ENCODE assay signal across 1 cellular context in genomic region chr4:138592801-138593200, GRCh38.
TF ChIP-seq lines count a peak whose summit lies in the region.

No MANE protein-coding gene starts in this region.

TF ChIP-seq in GM23338, 12 proteins besides CTCF, POLR2A, EP300 and RAD21 (continued from another document):
- TF ChIP-seq REST (IDR thresholded peaks at IDR 0.05; ENCODE audit: unreplicated experiment), result no peak
- no peak for TF ChIP-seq ZNF114 (CRISPR knock-in tag; IDR thresholded peaks at IDR 0.05)
- TF ChIP-seq CREB1 (CRISPR knock-in tag; IDR thresholded peaks at IDR 0.05; ENCODE audit: low read depth), result no peak
- no peak for TF ChIP-seq POLR2AphosphoS5 (IDR thresholded peaks at IDR 0.05; ENCODE audit: low read depth)
- TF ChIP-seq JUNB (IDR thresholded peaks at IDR 0.05; ENCODE audit: unreplicated experiment), result no peak
- TF ChIP-seq, protein P1, sequence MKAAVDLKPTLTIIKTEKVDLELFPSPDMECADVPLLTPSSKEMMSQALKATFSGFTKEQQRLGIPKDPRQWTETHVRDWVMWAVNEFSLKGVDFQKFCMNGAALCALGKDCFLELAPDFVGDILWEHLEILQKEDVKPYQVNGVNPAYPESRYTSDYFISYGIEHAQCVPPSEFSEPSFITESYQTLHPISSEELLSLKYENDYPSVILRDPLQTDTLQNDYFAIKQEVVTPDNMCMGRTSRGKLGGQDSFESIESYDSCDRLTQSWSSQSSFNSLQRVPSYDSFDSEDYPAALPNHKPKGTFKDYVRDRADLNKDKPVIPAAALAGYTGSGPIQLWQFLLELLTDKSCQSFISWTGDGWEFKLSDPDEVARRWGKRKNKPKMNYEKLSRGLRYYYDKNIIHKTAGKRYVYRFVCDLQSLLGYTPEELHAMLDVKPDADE (IDR thresholded peaks at IDR 0.05), result no peak
